Comparison of ENCODE assay signal across 1 cellular context in genomic region chr10:75400769-75401568, GRCh38.
A peak's percentile ranks its signal among the peaks of the same experiment; 100 is the strongest.
TF ChIP-seq lines count a peak whose summit lies in the region.

No MANE protein-coding gene starts in this region.

TF ChIP-seq in HepG2, 621 proteins besides CTCF, POLR2A, EP300 and RAD21 (continued from another document):
- TF ChIP-seq, protein P1, sequence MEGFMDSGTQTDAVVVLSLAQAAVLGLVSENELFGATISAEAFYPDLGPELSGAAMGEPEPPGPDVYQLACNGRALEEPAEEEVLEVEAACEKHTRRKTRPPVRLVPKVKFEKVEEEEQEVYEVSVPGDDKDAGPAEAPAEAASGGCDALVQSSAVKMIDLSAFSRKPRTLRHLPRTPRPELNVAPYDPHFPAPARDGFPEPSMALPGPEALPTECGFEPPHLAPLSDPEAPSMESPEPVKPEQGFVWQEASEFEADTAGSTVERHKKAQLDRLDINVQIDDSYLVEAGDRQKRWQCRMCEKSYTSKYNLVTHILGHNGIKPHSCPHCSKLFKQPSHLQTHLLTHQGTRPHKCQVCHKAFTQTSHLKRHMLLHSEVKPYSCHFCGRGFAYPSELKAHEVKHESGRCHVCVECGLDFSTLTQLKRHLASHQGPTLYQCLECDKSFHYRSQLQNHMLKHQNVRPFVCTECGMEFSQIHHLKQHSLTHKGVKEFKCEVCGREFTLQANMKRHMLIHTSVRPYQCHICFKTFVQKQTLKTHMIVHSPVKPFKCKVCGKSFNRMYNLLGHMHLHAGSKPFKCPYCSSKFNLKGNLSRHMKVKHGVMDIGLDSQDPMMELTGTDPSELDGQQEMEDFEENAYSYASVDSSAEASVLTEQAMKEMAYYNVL (CRISPR knock-in tag; IDR thresholded peaks at IDR 0.05; ENCODE audit: borderline replicate concordance) = no peak
- TF ChIP-seq ZFP36L1 (CRISPR knock-in tag; IDR thresholded peaks at IDR 0.05) (no peak), ZNF570 (CRISPR knock-in tag; IDR thresholded peaks at IDR 0.05; ENCODE audit: borderline replicate concordance) (no peak), ZNF552 (CRISPR knock-in tag; IDR thresholded peaks at IDR 0.05; ENCODE audit: borderline replicate concordance) (no peak), SMYD3 (CRISPR knock-in tag; IDR thresholded peaks at IDR 0.05) (peak; percentile 56; the same call in 1 of the 2 replicates), ZSCAN5A (CRISPR knock-in tag; IDR thresholded peaks at IDR 0.05; ENCODE audit: borderline replicate concordance) (0 out of 2 replicates have a peak, but pooled peaks have one; percentile 9), HBP1 (CRISPR knock-in tag; IDR thresholded peaks at IDR 0.05; ENCODE audit: low read depth) (no peak), ZNF788 (CRISPR knock-in tag; IDR thresholded peaks at IDR 0.05; ENCODE audit: borderline replicate concordance) (0 out of 2 replicates have a peak, but pooled peaks have one; percentile 10), ZNF501 (CRISPR knock-in tag; IDR thresholded peaks at IDR 0.05) (no peak), REL (CRISPR knock-in tag; conservative IDR thresholded peaks at IDR 0.05) (peak; percentile 39; the same call in 1 of the 2 replicates), FOXO1 (CRISPR knock-in tag; IDR thresholded peaks at IDR 0.05) (0 out of 2 replicates have a peak, but pooled peaks have one; percentile 7), ZNF589 (CRISPR knock-in tag; conservative IDR thresholded peaks at IDR 0.05) (peak; percentile 4; the same call in 1 of the 2 replicates), ZNF230 (CRISPR knock-in tag; IDR thresholded peaks at IDR 0.05) (peak; percentile 51; the same call in 1 of the 2 replicates), DMAP1 (CRISPR knock-in tag; IDR thresholded peaks at IDR 0.05) (peak; percentile 3; the same call in 1 of the 2 replicates), ZNF367 (CRISPR knock-in tag; IDR thresholded peaks at IDR 0.05; ENCODE audit: borderline replicate concordance) (no peak), ZNF160 (CRISPR knock-in tag; IDR thresholded peaks at IDR 0.05) (0 out of 2 replicates have a peak, but pooled peaks have one; percentile 12), RXRA (CRISPR knock-in tag; IDR thresholded peaks at IDR 0.05) (no peak), RBM22 (optimal IDR thresholded peaks at IDR 0.05; ENCODE audit: low read length) (peak; percentile 76), ARID4A (CRISPR knock-in tag; IDR thresholded peaks at IDR 0.05; ENCODE audit: borderline replicate concordance) (no peak), ZNF773 (CRISPR knock-in tag; IDR thresholded peaks at IDR 0.05; ENCODE audit: borderline replicate concordance) (no peak)
- TF ChIP-seq, protein P2, sequence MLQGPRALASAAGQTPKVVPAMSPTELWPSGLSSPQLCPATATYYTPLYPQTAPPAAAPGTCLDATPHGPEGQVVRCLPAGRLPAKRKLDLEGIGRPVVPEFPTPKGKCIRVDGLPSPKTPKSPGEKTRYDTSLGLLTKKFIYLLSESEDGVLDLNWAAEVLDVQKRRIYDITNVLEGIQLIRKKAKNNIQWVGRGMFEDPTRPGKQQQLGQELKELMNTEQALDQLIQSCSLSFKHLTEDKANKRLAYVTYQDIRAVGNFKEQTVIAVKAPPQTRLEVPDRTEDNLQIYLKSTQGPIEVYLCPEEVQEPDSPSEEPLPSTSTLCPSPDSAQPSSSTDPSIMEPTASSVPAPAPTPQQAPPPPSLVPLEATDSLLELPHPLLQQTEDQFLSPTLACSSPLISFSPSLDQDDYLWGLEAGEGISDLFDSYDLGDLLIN (CRISPR knock-in tag; IDR thresholded peaks at IDR 0.05; ENCODE audit: borderline replicate concordance) = no peak
- TF ChIP-seq, protein P3, sequence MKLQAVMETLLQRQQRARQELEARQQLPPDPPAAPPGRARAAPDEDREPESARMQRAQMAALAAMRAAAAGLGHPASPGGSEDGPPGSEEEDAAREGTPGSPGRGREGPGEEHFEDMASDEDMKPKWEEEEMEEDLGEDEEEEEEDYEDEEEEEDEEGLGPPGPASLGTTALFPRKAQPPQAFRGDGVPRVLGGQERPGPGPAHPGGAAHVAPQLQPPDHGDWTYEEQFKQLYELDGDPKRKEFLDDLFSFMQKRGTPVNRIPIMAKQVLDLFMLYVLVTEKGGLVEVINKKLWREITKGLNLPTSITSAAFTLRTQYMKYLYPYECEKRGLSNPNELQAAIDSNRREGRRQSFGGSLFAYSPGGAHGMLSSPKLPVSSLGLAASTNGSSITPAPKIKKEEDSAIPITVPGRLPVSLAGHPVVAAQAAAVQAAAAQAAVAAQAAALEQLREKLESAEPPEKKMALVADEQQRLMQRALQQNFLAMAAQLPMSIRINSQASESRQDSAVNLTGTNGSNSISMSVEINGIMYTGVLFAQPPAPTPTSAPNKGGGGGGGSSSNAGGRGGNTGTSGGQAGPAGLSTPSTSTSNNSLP (IDR thresholded peaks at IDR 0.05; ENCODE audit: low read depth, low read length) = no peak
